24 cellular contexts compared by ENCODE assay signal in genomic region chr11:70497536-70498075, GRCh38.
"Had no signal": no experiment of that assay in that cellular context is flagged by ENCODE, and none has a peak within 500 bp of the region (broad histone marks: within the 10 kb centered on the region; RNA-seq: fewer than 3 reads in every experiment).

No MANE protein-coding gene starts in this region.

- H3K4me3 Mint-ChIP-seq: activated CD4-positive, alpha-beta T cell treated with anti-CD3 and anti-CD28 coated beads, Interleukin-2, amount 10 ng/mL, durations not matched to agents 7 days and 5 days; activated CD8-positive, alpha-beta T cell treated with anti-CD3 and anti-CD28 coated beads, Interleukin-2, amount 10 ng/mL, durations not matched to agents 7 days and 5 days; activated naive CD8-positive, alpha-beta T cell treated with anti-CD3 and anti-CD28 coated beads, Interleukin-2, amount 50 U/mL, for 24 hours; activated T-cell treated with anti-CD3 and anti-CD28 coated beads, Interleukin-2, amount 50 U/mL, for 24 hours; naive B cell; T-cell had no signal

- H3K36me3 ChIP-seq: esophagus squamous epithelium, pancreas, thyroid gland had no signal

- H3K79me2 ChIP-seq: hepatocyte had no signal

- ATAC-seq: activated CD4-positive, CD25-positive, alpha-beta regulatory T cell treated with anti-CD3 and anti-CD28 coated beads, Interleukin-2, amount 50 U/mL, for 24 hours; activated CD8-positive, alpha-beta T cell treated with anti-CD3 and anti-CD28 coated beads, Interleukin-2, amount 10 ng/mL, durations not matched to agents 7 days and 5 days; activated naive CD8-positive, alpha-beta T cell treated with anti-CD3 and anti-CD28 coated beads, Interleukin-2, amount 50 U/mL, for 24 hours; left colon; mucosa of descending colon; pancreas; T-cell had no signal

- FAIRE-seq: endothelial cell of umbilical vein, pancreas had no signal

- H3K9me3 ChIP-seq: esophagus squamous epithelium, mucosa of descending colon, pancreas, SK-N-SH, thyroid gland had no signal

- H3K9me3 Mint-ChIP-seq: activated CD4-positive, alpha-beta T cell treated with anti-CD3 and anti-CD28 coated beads, Interleukin-2, amount 10 ng/mL, durations not matched to agents 7 days and 5 days; activated naive CD8-positive, alpha-beta T cell treated with anti-CD3 and anti-CD28 coated beads, Interleukin-2, amount 50 U/mL, for 24 hours; activated T-cell treated with anti-CD3 and anti-CD28 coated beads, Interleukin-2, amount 50 U/mL, for 24 hours; activated T-helper 2 cell treated with anti-CD3 and anti-CD28 coated beads, Interferon-gamma antibody, Interleukin-2, Interleukin-4, amounts not matched to agents 10 μg/mL and 5 μg/mL and 100 μg/mL, durations not matched to agents 14 hours and 24 hours and 36 hours; naive B cell; T-cell had no signal

- DNase-seq: activated CD4-positive, alpha-beta T cell treated with anti-CD3 and anti-CD28 coated beads, Interleukin-2, amount 10 ng/mL, durations not matched to agents 7 days and 5 days; activated CD8-positive, alpha-beta T cell treated with anti-CD3 and anti-CD28 coated beads, Interleukin-2, amount 10 ng/mL, durations not matched to agents 7 days and 5 days; activated naive CD4-positive, alpha-beta T cell treated with Interleukin-2 at 50 U/mL for 16 hours; activated naive CD8-positive, alpha-beta T cell treated with anti-CD3 and anti-CD28 coated beads, Interleukin-2, amount 50 U/mL, for 24 hours; activated T-cell treated with anti-CD3 and anti-CD28 coated beads, Interleukin-2, amount 50 U/mL, for 24 hours; anterior cingulate cortex; effector CD4-positive, alpha-beta T cell; esophagus squamous epithelium; left colon; mammary epithelial cell; mucosa of descending colon; naive B cell; SK-N-SH; stimulated activated CD4-positive, alpha-beta T cell treated with anti-CD3 and anti-CD28 coated beads, Interleukin-12 subunit alpha, Interleukin-12 subunit beta, amount 100 ng/mL, for 4 hours; stimulated activated CD4-positive, alpha-beta T cell treated with anti-CD3 and anti-CD28 coated beads, Interleukin-1b, Interleukin-23, amount 100 ng/mL, for 48 hours; stimulated activated CD8-positive, alpha-beta memory T cell treated with anti-CD3 and anti-CD28 coated beads, Interleukin-4, amount 100 ng/mL, for 48 hours; stimulated activated naive CD4-positive, alpha-beta T cell treated with Interleukin-2 at 50 U/mL for 16 hours; thyroid gland had no signal

- H3K4me1 Mint-ChIP-seq: activated CD4-positive, alpha-beta T cell treated with anti-CD3 and anti-CD28 coated beads, Interleukin-2, amount 10 ng/mL, durations not matched to agents 7 days and 5 days; activated naive CD8-positive, alpha-beta T cell treated with anti-CD3 and anti-CD28 coated beads, Interleukin-2, amount 50 U/mL, for 24 hours; naive B cell; T-cell had no signal

- H3K4me2 ChIP-seq: hepatocyte, SK-N-SH had no signal

- H3K36me3 Mint-ChIP-seq: naive B cell, T-cell had no signal

- H3K9me2 ChIP-seq: SK-N-SH had no signal

- H3K27ac Mint-ChIP-seq: activated CD4-positive, alpha-beta T cell treated with anti-CD3 and anti-CD28 coated beads, Interleukin-2, amount 10 ng/mL, durations not matched to agents 7 days and 5 days; activated CD8-positive, alpha-beta T cell treated with anti-CD3 and anti-CD28 coated beads, Interleukin-2, amount 10 ng/mL, durations not matched to agents 7 days and 5 days; activated naive CD8-positive, alpha-beta T cell treated with anti-CD3 and anti-CD28 coated beads, Interleukin-2, amount 50 U/mL, for 24 hours; activated T-cell treated with anti-CD3 and anti-CD28 coated beads, Interleukin-2, amount 50 U/mL, for 24 hours; activated T-helper 2 cell treated with anti-CD3 and anti-CD28 coated beads, Interferon-gamma antibody, Interleukin-2, Interleukin-4, amounts not matched to agents 10 μg/mL and 5 μg/mL and 100 μg/mL, durations not matched to agents 14 hours and 24 hours and 36 hours; T-cell had no signal

- H3K9ac ChIP-seq: SK-N-SH had no signal

- H3K27me3 Mint-ChIP-seq: activated CD4-positive, alpha-beta T cell treated with anti-CD3 and anti-CD28 coated beads, Interleukin-2, amount 10 ng/mL, durations not matched to agents 7 days and 5 days; activated naive CD8-positive, alpha-beta T cell treated with anti-CD3 and anti-CD28 coated beads, Interleukin-2, amount 50 U/mL, for 24 hours; activated T-cell treated with anti-CD3 and anti-CD28 coated beads, Interleukin-2, amount 50 U/mL, for 24 hours had no signal

- H3K27ac ChIP-seq: esophagus squamous epithelium, hepatocyte, pancreas, thyroid gland had no signal

- H3K4me1 ChIP-seq: esophagus squamous epithelium, pancreas, thyroid gland had no signal

- H3K27me3 ChIP-seq: hepatocyte, pancreas, thyroid gland had no signal

- H3K4me3 ChIP-seq: esophagus squamous epithelium, hepatocyte, mucosa of descending colon, pancreas, thyroid gland had no signal

- H2AFZ ChIP-seq: hepatocyte had no signal
